In genomic region chr19:48988860-48989259, GRCh38 we compare ENCODE assay signal across 22 cellular contexts. TPM values are rescaled to one million over a fixed set of nuclear protein-coding genes. Genes with fewer than 3 reads are reported as not detected.
DNase-seq lines count a peak whose midpoint lies in the region; ATAC-seq and TF ChIP-seq lines count a peak whose summit lies in the region.
"Had no signal": no experiment of that assay in that cellular context is flagged by ENCODE, and none has a peak within 500 bp of the region (broad histone marks: within the 10 kb centered on the region; RNA-seq: fewer than 3 reads in every experiment).

No MANE protein-coding gene starts in this region.

- peak overlapping the region in 5 of 11 experiments; percentile 64 to 95 (median 91); a peak in 8 of 22 replicates for H3K27ac ChIP-seq in BLaER1 treated with 17β-estradiol and CSF1 and Interleukin-3, amounts not matched to agents 10 nM and 100 nM
- H3K27ac ChIP-seq in HEK293 (ENCODE audit: extremely low read depth, low read depth, low read length) (no peak overlapping the region), psoas muscle (peak overlapping the region; percentile 90)
- H3K27ac ChIP-seq: SJSA1 had no signal

- POLR2A ChIA-PET in HEK293 (lab: Yijun Ruan, JAX) = interaction anchor here (0.7 to 1.2 kb wide), 3 partner anchors 10 to 588 kb away, joined by 3 to 6 read pairs (median 5); no protein-coding TSS in a partner anchor

- no peak overlapping the region; a peak in 1 of 20 replicates for H3K4me3 ChIP-seq in BLaER1 treated with 17β-estradiol and CSF1 and Interleukin-3, amounts not matched to agents 10 nM and 100 nM
- H3K4me3 ChIP-seq in HEK293 (ENCODE audit: low read depth, low read length) (no peak overlapping the region), psoas muscle (no peak overlapping the region)
- H3K4me3 ChIP-seq: SJSA1 had no signal

- H3K9me3 Mint-ChIP-seq in chondrocyte (ENCODE audit: low read depth) = no peaks in the 10 kb centered on the region
- H3K9me3 Mint-ChIP-seq: CD4-positive, alpha-beta memory T cell had no signal

- H3K4me1 ChIP-seq in BLaER1 treated with 17β-estradiol and CSF1 and Interleukin-3, amounts not matched to agents 10 nM and 100 nM = peaks cover 31 to 43% (median 39%) of the 10 kb centered on the region in 10 experiments
- peaks cover 5% of the 10 kb centered on the region; the same call in 1 of the 2 replicates for H3K4me1 ChIP-seq in HEK293 (ENCODE audit: control insufficient read depth, insufficient read depth, low read length)
- H3K4me1 ChIP-seq in psoas muscle = peaks cover 47% of the 10 kb centered on the region

- H3K36me3 Mint-ChIP-seq in chondrocyte (ENCODE audit: low read depth) = peaks cover 19% of the 10 kb centered on the region

- H3K9ac ChIP-seq in BLaER1 treated with 17β-estradiol and CSF1 and Interleukin-3, amounts not matched to agents 10 nM and 100 nM = peak overlapping the region in 8 of 11 experiments; percentile 18 to 95 (median 92); a peak in 10 of 22 replicates

- H4K20me1 ChIP-seq in BLaER1 treated with 17β-estradiol and CSF1 and Interleukin-3, amounts not matched to agents 10 nM and 100 nM = peaks cover 7 to 77% (median 51%) of the 10 kb centered on the region in 11 experiments; a peak in 18 of 22 replicates

- peak overlapping the region; percentile 23 for H3K27ac Mint-ChIP-seq in chondrocyte (ENCODE audit: unreplicated experiment)

- no peaks in the 10 kb centered on the region for H3K9me3 ChIP-seq in BLaER1 treated with 17β-estradiol and CSF1 and Interleukin-3, amounts not matched to agents 10 nM and 100 nM (replicated peaks in 1 of 11)
- H3K9me3 ChIP-seq in HEK293 (ENCODE audit: control insufficient read depth, insufficient read depth, low read depth, low read length) (no peaks in the 10 kb centered on the region), psoas muscle (no peaks in the 10 kb centered on the region)
- H3K9me3 ChIP-seq: SJSA1 had no signal

- no peaks in the 10 kb centered on the region for H3K27me3 ChIP-seq in BLaER1 treated with 17β-estradiol and CSF1 and Interleukin-3, amounts not matched to agents 10 nM and 100 nM
- H3K27me3 ChIP-seq in psoas muscle (ENCODE audit: insufficient read depth in 3 of 3, low read length in 2 of 3) = no peaks in the 10 kb centered on the region
- H3K27me3 ChIP-seq: SJSA1 had no signal

- CTCF ChIA-PET in HEK293 (lab: Yijun Ruan, JAX) = interaction anchor here (0.7 to 0.8 kb wide), 2 partner anchors 9 to 193 kb away, joined by 3 read pairs; no protein-coding TSS in a partner anchor

- H3K4me3 Mint-ChIP-seq in chondrocyte (ENCODE audit: unreplicated experiment) = no peak overlapping the region
- H3K4me3 Mint-ChIP-seq: CD4-positive, alpha-beta memory T cell had no signal

- TF ChIP-seq CTCF in HEK293 (tag by site-specific recombination; IDR thresholded peaks at IDR 0.05) (no peak), chondrocyte (IDR thresholded peaks at IDR 0.05) (no peak), psoas muscle (IDR thresholded peaks at IDR 0.05) (no peak)

- intact Hi-C loops in psoas muscle (cut with DNase I) = no loop called here

- H3K27me3 Mint-ChIP-seq in chondrocyte (ENCODE audit: low read depth) = no peaks in the 10 kb centered on the region
- H3K27me3 Mint-ChIP-seq: CD4-positive, alpha-beta memory T cell had no signal

- peaks cover 48 to 74% (median 65%) of the 10 kb centered on the region in 11 experiments for H3K36me3 ChIP-seq in BLaER1 treated with 17β-estradiol and CSF1 and Interleukin-3, amounts not matched to agents 10 nM and 100 nM
- H3K36me3 ChIP-seq in HEK293 (ENCODE audit: control insufficient read depth in 2 of 2, insufficient read depth in 1 of 2, low read length in 2 of 2) (peaks cover 31 to 61% of the 10 kb centered on the region in 2 experiments; a peak in 2 of 3 replicates), psoas muscle (ENCODE audit: insufficient read depth in 1 of 2, low read depth in 1 of 2) (peaks cover 3 to 54% of the 10 kb centered on the region in 2 donors)

- ATAC-seq in psoas muscle (no peak), GM21390 (IDR thresholded peaks at IDR 0.05; ENCODE audit: unreplicated experiment) (no peak), HG03439 (IDR thresholded peaks at IDR 0.05; ENCODE audit: unreplicated experiment) (no peak)
- ATAC-seq: HCT116, Right ventricle myocardium inferior had no signal

- peaks cover 25% of the 10 kb centered on the region for H3K4me1 Mint-ChIP-seq in chondrocyte (ENCODE audit: low read depth)

- peak overlapping the region in 8 of 11 experiments; percentile 95 to 100 (median 98); a peak in 17 of 22 replicates for H3K4me2 ChIP-seq in BLaER1 treated with 17β-estradiol and CSF1 and Interleukin-3, amounts not matched to agents 10 nM and 100 nM

- WGBS in psoas muscle, 3 donors = 86 to 89% (median 89%) methylated on average over 9 of the region's 9 CpGs

- DNase-seq in chondrocyte (ENCODE audit: low spot score) (no peak), psoas muscle (no peak), KG1 (lab: John Stamatoyannopoulos, UW) (no peak)
- DNase-seq: CD4-positive, alpha-beta memory T cell; MM.1S; NCI-H1048; NCI-H1417 treated with DMSO at 0.1 percent for 48 hours; NCI-H187; NCI-H446; NCI-H526 treated with DMSO at 0.1 percent for 48 hours; OCI-M1 had no signal

TF ChIP-seq in HEK293, 187 proteins besides CTCF, POLR2A, EP300 and RAD21:
- TF ChIP-seq ZNF366 (tag by site-specific recombination; conservative IDR thresholded peaks at IDR 0.05) (peak; percentile 92), ZXDB (tag by site-specific recombination; IDR thresholded peaks at IDR 0.05) (no peak)

RNA-seq across cellular contexts. Expression of gene GYS1, which starts 4.2 kb away (rescaled TPM):
- total RNA-seq in chondrocyte (43.4 to 51.1 TPM (median 49.1 TPM) in 3 replicates), psoas muscle (100 to 1,000 TPM; 147 to 331 (median 238) TPM)
- polyA plus RNA-seq in psoas muscle = 10 to 100 TPM; 30.9 to 61.3 (median 58.9) TPM

RNA-seq across cellular contexts. Expression of gene RUVBL2, which starts 4.8 kb away (rescaled TPM):
- 45.3 to 72.5 TPM (median 47.7 TPM) in 3 replicates for total RNA-seq in chondrocyte
- 10 to 100 TPM; 61.1 to 87.4 (median 81.8) TPM for total RNA-seq in psoas muscle
- polyA plus RNA-seq in psoas muscle = 10 to 100 TPM; 62.7 to 76.5 (median 69.5) TPM

RNA-seq across cellular contexts. Expression of gene FTL, which starts 23.8 kb away (rescaled TPM):
- total RNA-seq in chondrocyte (1,722 to 4,533 TPM (median 1,892 TPM) in 3 replicates), psoas muscle (1,000 to 10,000 TPM in 3 of 4 donors, 100 to 1,000 TPM in 1; 802 to 2,269 (median 1,158) TPM)
- 1,000 to 10,000 TPM; 1,296 to 1,753 (median 1,467) TPM for polyA plus RNA-seq in psoas muscle

RNA-seq across cellular contexts. Expression of gene LHB, which starts 28.0 kb away (rescaled TPM):
- total RNA-seq in chondrocyte (not detected in 3 replicates), psoas muscle (not detected)
- under 1 TPM in 1 of 3 donors, not detected in 2; 0.32 TPM for polyA plus RNA-seq in psoas muscle
- total RNA-seq: CD4-positive, alpha-beta memory T cell; G401; H1; LHCN-M2; Right ventricle myocardium inferior had no signal
- polyA plus RNA-seq: BJ had no signal

RNA-seq across cellular contexts. Expression of gene BAX, which starts 34.2 kb away (rescaled TPM):
- 161 to 167 TPM (median 165 TPM) in 3 replicates for total RNA-seq in chondrocyte
- 10 to 100 TPM; 16.8 to 24.4 (median 22.0) TPM for total RNA-seq in psoas muscle
- 10 to 100 TPM; 20.7 to 66.1 (median 35.6) TPM for polyA plus RNA-seq in psoas muscle
